Comparison of ENCODE assay signal across 7 cellular contexts in genomic region chr3:192188218-192188835, GRCh38.
A peak's percentile ranks its signal among the peaks of the same experiment; 100 is the strongest.
DNase-seq lines count a peak whose midpoint lies in the region; ATAC-seq and TF ChIP-seq lines count a peak whose summit lies in the region.

No MANE protein-coding gene starts in this region.

- H3K9me2 ChIP-seq in PC-3 (replicated peaks; ENCODE audit: low read length) = no peaks in the 10 kb centered on the region

- no peaks in the 10 kb centered on the region for H3F3A ChIP-seq in PC-3 (ENCODE audit: low read length, unreplicated experiment)

- H3K27me3 ChIP-seq in PC-3 (ENCODE audit: low read length) (peaks cover 6% of the 10 kb centered on the region; the same call in 1 of the 2 replicates), left lung (no peaks in the 10 kb centered on the region), thyroid gland (no peaks in the 10 kb centered on the region)

- 37 to 38% methylated on average over 7 of the region's 7 CpGs for WGBS in thyroid gland, 2 donors

- H3K36me3 ChIP-seq in PC-3 (ENCODE audit: low read depth, low read length) (no peaks in the 10 kb centered on the region), left lung (no peaks in the 10 kb centered on the region), thyroid gland (no peaks in the 10 kb centered on the region)

- ATAC-seq in GM21528 (IDR thresholded peaks at IDR 0.05; ENCODE audit: low FRiP score, unreplicated experiment) (peak; percentile 86), HG03571 (IDR thresholded peaks at IDR 0.05; ENCODE audit: unreplicated experiment) (peak; percentile 95), PC-3 (peak; percentile 73), left lung (peak; percentile 83)

- H3K4me3 ChIP-seq in PC-3 (ENCODE audit: low read length) (no peak overlapping the region), left lung (no peak overlapping the region), thyroid gland (replicated peaks in 1 of 3) (no peak overlapping the region)

- H3K79me2 ChIP-seq in PC-3 (ENCODE audit: low read length) = no peaks in the 10 kb centered on the region

- H4K20me1 ChIP-seq in PC-3 (ENCODE audit: low read length) = no peaks in the 10 kb centered on the region

- no peak for TF ChIP-seq POLR2A in thyroid gland (IDR thresholded peaks at IDR 0.05)

- peak overlapping the region; percentile 55; the same call in 1 of the 2 replicates for H3K4me2 ChIP-seq in PC-3 (ENCODE audit: low read length)

- CTCF ChIA-PET in PC-3 (lab: Charles Lee) = no interaction called here

- H3K9me3 ChIP-seq in PC-3 (ENCODE audit: low read length) = no peaks in the 10 kb centered on the region
- H3K9me3 ChIP-seq in left lung = no peaks in the 10 kb centered on the region
- no peaks in the 10 kb centered on the region for H3K9me3 ChIP-seq in thyroid gland

- TF ChIP-seq CTCF in GM12872 (IDR thresholded peaks at IDR 0.05; ENCODE audit: insufficient read depth, low read depth, low read length) (peak; percentile 78), PC-3 (conservative IDR thresholded peaks at IDR 0.05; ENCODE audit: low read depth, low read length) (peak; percentile 88), left lung (IDR thresholded peaks at IDR 0.05) (peak; percentile 53), thyroid gland (IDR thresholded peaks at IDR 0.05) (peak; percentile 31 to 71 (median 62))

- DNase-seq in PC-3 (peak; percentile 71), astrocyte of the hippocampus (ENCODE audit: low read depth, low spot score) (peak; percentile 56), left lung (peak in 1 of 2 donors; percentile 39), thyroid gland (peak; percentile 74 to 77)

- intact Hi-C loops in PC-3 (cut with micrococcal nuclease) = loop anchor here (1.0 to 10.0 kb wide), 2 partner anchors 256 to 774 kb away; no protein-coding TSS in a partner anchor
- intact Hi-C loops in left lung (cut with DNase I) = no loop called here
- intact Hi-C loops in thyroid gland (cut with DNase I) = loop anchor here (10.0 kb wide), 1 partner anchor 236 kb away; no protein-coding TSS in a partner anchor

- no TSS peak for BruUV-seq in PC-3 (replicated peaks; lab: Mats Ljungman, UMichigan)

- POLR2A ChIA-PET in PC-3 (lab: Charles Lee; ENCODE audit: unreplicated experiment) = no interaction called here

- no peak overlapping the region for H3K9ac ChIP-seq in PC-3 (ENCODE audit: low read length)

- 0 out of 2 replicates have a peak overlapping the region, but pooled peaks have one; percentile 58 for H2AFZ ChIP-seq in PC-3 (ENCODE audit: low read length)

- H3K4me1 ChIP-seq in PC-3 (ENCODE audit: insufficient read depth, low read length) (no peaks in the 10 kb centered on the region), left lung (no peaks in the 10 kb centered on the region), thyroid gland (peaks cover 0 to 3% of the 10 kb centered on the region in 2 donors)

- H3K27ac ChIP-seq in PC-3 (ENCODE audit: low read length) (no peak overlapping the region), left lung (no peak overlapping the region), thyroid gland (no peak overlapping the region)

Comparison
In these comparisons a context has a peak if more than half of its experiments do, and no peak if none do; other contexts are left out.
1. intact Hi-C loops: an anchor here in PC-3 (1.0 to 10.0 kb wide) and thyroid gland (10.0 kb wide); none called in left lung.